ENCODE assay signal across 20 cellular contexts in the genomic region with DNA sequence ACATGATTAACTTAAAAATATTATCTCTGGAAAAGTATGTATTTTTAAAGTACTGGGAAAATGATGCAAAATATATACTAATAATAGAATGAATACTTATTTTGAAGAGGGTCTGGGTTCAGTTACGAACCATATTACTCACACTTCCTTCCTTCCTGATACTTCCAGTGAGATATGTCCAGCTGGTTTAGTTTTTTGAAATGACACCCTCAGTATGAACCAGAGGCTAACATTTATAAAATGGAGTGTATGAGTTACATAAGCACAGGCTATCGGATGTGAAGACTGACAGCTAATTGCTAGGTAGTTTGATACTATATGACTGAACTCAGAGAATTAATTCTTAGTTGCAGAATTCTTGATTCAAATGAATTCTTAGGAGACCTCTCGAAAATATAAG.
DNase-seq lines count a peak whose midpoint lies in the region; ATAC-seq and TF ChIP-seq lines count a peak whose summit lies in the region.
"Had no signal": no experiment of that assay in that cellular context is flagged by ENCODE, and none has a peak within 500 bp of the region (broad histone marks: within the 10 kb centered on the region; RNA-seq: fewer than 3 reads in every experiment).

No MANE protein-coding gene starts in this region.

- peaks cover 0 to 3% (median 3%) of the 10 kb centered on the region in 3 donors for H3K27me3 Mint-ChIP-seq in CD14-positive monocyte (ENCODE audit: low read depth in 3 of 3)
- no peaks in the 10 kb centered on the region for H3K27me3 Mint-ChIP-seq in activated CD4-positive, alpha-beta T cell treated with anti-CD3 and anti-CD28 coated beads, Interleukin-2, amount 10 ng/mL, durations not matched to agents 7 days and 5 days

- DNase-seq in EH (ENCODE audit: low read depth) (peak; percentile 27), choroid plexus epithelial cell (ENCODE audit: low read depth) (peak; percentile 14), CD14-positive monocyte (ENCODE audit: low spot score) (no peak), COR-L47 (lab: John Stamatoyannopoulos, UW) (no peak)
- no peak for DNase-seq in activated CD4-positive, alpha-beta T cell treated with anti-CD3 and anti-CD28 coated beads, Interleukin-2, amount 50 U/mL, for 48 hours
- no peak for DNase-seq in activated CD4-positive, alpha-beta T cell treated with anti-CD3 and anti-CD28 coated beads, Interleukin-2, amount 10 ng/mL, durations not matched to agents 7 days and 5 days
- DNase-seq: activated CD8-positive, alpha-beta memory T cell treated with anti-CD3 and anti-CD28 coated beads, Interleukin-2, amount 10 ng/mL, durations not matched to agents 7 days and 5 days; adrenal gland; left ventricle myocardium superior; NCI-H1694; NCI-H345; Right ventricle myocardium superior; stimulated activated naive CD8-positive, alpha-beta T cell treated with anti-CD3 and anti-CD28 coated beads, Interleukin-15, amount 100 ng/mL, for 72 hours; T-helper 2 cell; upper lobe of right lung had no signal

- H3K36me3 Mint-ChIP-seq in CD14-positive monocyte = no peaks in the 10 kb centered on the region
- H3K36me3 Mint-ChIP-seq in activated CD4-positive, alpha-beta T cell treated with anti-CD3 and anti-CD28 coated beads, Interleukin-2, amount 10 ng/mL, durations not matched to agents 7 days and 5 days (ENCODE audit: low read depth) = no peaks in the 10 kb centered on the region
- H3K36me3 Mint-ChIP-seq: activated CD8-positive, alpha-beta memory T cell treated with anti-CD3 and anti-CD28 coated beads, Interleukin-2, amount 10 ng/mL, durations not matched to agents 7 days and 5 days had no signal

- peaks cover 5% of the 10 kb centered on the region for H3K4me1 Mint-ChIP-seq in CD14-positive monocyte
- H3K4me1 Mint-ChIP-seq in activated CD4-positive, alpha-beta T cell treated with anti-CD3 and anti-CD28 coated beads, Interleukin-2, amount 10 ng/mL, durations not matched to agents 7 days and 5 days = peaks cover 1% of the 10 kb centered on the region
- H3K4me1 Mint-ChIP-seq: stimulated activated naive CD8-positive, alpha-beta T cell treated with anti-CD3 and anti-CD28 coated beads, Interleukin-15, amount 100 ng/mL, for 72 hours had no signal

- TF ChIP-seq CTCF in choroid plexus epithelial cell (conservative IDR thresholded peaks at IDR 0.05; ENCODE audit: low read depth, low read length) (no peak), CD14-positive monocyte (IDR thresholded peaks at IDR 0.05) (no peak)

- no peak overlapping the region for H3K4me3 Mint-ChIP-seq in CD14-positive monocyte
- H3K4me3 Mint-ChIP-seq in activated CD4-positive, alpha-beta T cell treated with anti-CD3 and anti-CD28 coated beads, Interleukin-2, amount 10 ng/mL, durations not matched to agents 7 days and 5 days = no peak overlapping the region
- H3K4me3 Mint-ChIP-seq: activated CD8-positive, alpha-beta memory T cell treated with anti-CD3 and anti-CD28 coated beads, Interleukin-2, amount 10 ng/mL, durations not matched to agents 7 days and 5 days; stimulated activated naive CD8-positive, alpha-beta T cell treated with anti-CD3 and anti-CD28 coated beads, Interleukin-15, amount 100 ng/mL, for 72 hours had no signal

- intact Hi-C loops in CD14-positive monocyte (cut with micrococcal nuclease) = no loop called here

- peak; percentile 55 for ATAC-seq in GM21515 (IDR thresholded peaks at IDR 0.05; ENCODE audit: unreplicated experiment)
- peak; percentile 56 for ATAC-seq in HG03520 (IDR thresholded peaks at IDR 0.05; ENCODE audit: unreplicated experiment)
- ATAC-seq: activated CD4-positive, CD25-positive, alpha-beta regulatory T cell treated with anti-CD3 and anti-CD28 coated beads, Interleukin-2, amount 50 U/mL, for 24 hours; activated CD8-positive, alpha-beta memory T cell treated with anti-CD3 and anti-CD28 coated beads, Interleukin-2, amount 10 ng/mL, durations not matched to agents 7 days and 5 days; left ventricle myocardium superior; sciatic nerve; stimulated activated naive CD8-positive, alpha-beta T cell treated with anti-CD3 and anti-CD28 coated beads, Interleukin-15, amount 100 ng/mL, for 72 hours; upper lobe of right lung had no signal

- no peak overlapping the region for H3K27ac Mint-ChIP-seq in CD14-positive monocyte
- no peak overlapping the region for H3K27ac Mint-ChIP-seq in activated CD4-positive, alpha-beta T cell treated with anti-CD3 and anti-CD28 coated beads, Interleukin-2, amount 10 ng/mL, durations not matched to agents 7 days and 5 days
- H3K27ac Mint-ChIP-seq: activated CD8-positive, alpha-beta memory T cell treated with anti-CD3 and anti-CD28 coated beads, Interleukin-2, amount 10 ng/mL, durations not matched to agents 7 days and 5 days; activated T-helper 2 cell treated with anti-CD3 and anti-CD28 coated beads, Interferon-gamma antibody, Interleukin-2, Interleukin-4, amounts not matched to agents 10 μg/mL and 5 μg/mL and 100 μg/mL, durations not matched to agents 14 hours and 24 hours and 36 hours; stimulated activated naive CD8-positive, alpha-beta T cell treated with anti-CD3 and anti-CD28 coated beads, Interleukin-15, amount 100 ng/mL, for 72 hours had no signal

- POLR2A ChIA-PET in activated CD4-positive, alpha-beta T cell treated with anti-CD3 and anti-CD28 coated beads, Interleukin-2, amount 10 ng/mL, durations not matched to agents 7 days and 5 days (lab: Charles Lee) = no interaction called here

- H3K9me3 Mint-ChIP-seq in CD14-positive monocyte = peaks cover 0 to 5% (median 0%) of the 10 kb centered on the region in 7 donors
- H3K9me3 Mint-ChIP-seq in activated CD4-positive, alpha-beta T cell treated with anti-CD3 and anti-CD28 coated beads, Interleukin-2, amount 10 ng/mL, durations not matched to agents 7 days and 5 days = no peaks in the 10 kb centered on the region
- H3K9me3 Mint-ChIP-seq: activated T-helper 2 cell treated with anti-CD3 and anti-CD28 coated beads, Interferon-gamma antibody, Interleukin-2, Interleukin-4, amounts not matched to agents 10 μg/mL and 5 μg/mL and 100 μg/mL, durations not matched to agents 14 hours and 24 hours and 36 hours; stimulated activated naive CD8-positive, alpha-beta T cell treated with anti-CD3 and anti-CD28 coated beads, Interleukin-15, amount 100 ng/mL, for 72 hours had no signal

- CTCF ChIA-PET in activated CD4-positive, alpha-beta T cell treated with anti-CD3 and anti-CD28 coated beads, Interleukin-2, amount 10 ng/mL, durations not matched to agents 7 days and 5 days (lab: Charles Lee) = no interaction called here

- no peak overlapping the region for H3K4me3 ChIP-seq in choroid plexus epithelial cell (ENCODE audit: low read depth, low read length)
- H3K4me3 ChIP-seq: adrenal gland, upper lobe of right lung had no signal

Comparison
In these comparisons a context has a peak if more than half of its experiments do, and no peak if none do; other contexts are left out.
1. DNase-seq: peak in EH (single experiment) and choroid plexus epithelial cell (single experiment); none in activated CD4-positive, alpha-beta T cell treated with anti-CD3 and anti-CD28 coated beads, Interleukin-2, amount 50 U/mL, for 48 hours (0 of 2), CD14-positive monocyte (single experiment), COR-L47 (single experiment) and activated CD4-positive, alpha-beta T cell treated with anti-CD3 and anti-CD28 coated beads, Interleukin-2, amount 10 ng/mL, durations not matched to agents 7 days and 5 days (single experiment).